18 cellular contexts compared by ENCODE assay signal in genomic region chr7:137696376-137696775, GRCh38.
"Had no signal": no experiment of that assay in that cellular context is flagged by ENCODE, and none has a peak within 500 bp of the region (broad histone marks: within the 10 kb centered on the region; RNA-seq: fewer than 3 reads in every experiment).

No MANE protein-coding gene starts in this region.

- H3K4me1 ChIP-seq: esophagus muscularis mucosa, transverse colon, uterus had no signal

- H3K27ac Mint-ChIP-seq: activated B cell treated with CpG ODN at 0.5 μM for 24 hours; activated CD8-positive, alpha-beta T cell treated with anti-CD3 and anti-CD28 coated beads for 36 hours; activated naive CD4-positive, alpha-beta T cell treated with anti-CD3 and anti-CD28 coated beads for 36 hours; activated T-cell treated with anti-CD3 and anti-CD28 coated beads, Interleukin-2, amount 50 U/mL, for 24 hours; activated T-helper 2 cell treated with anti-CD3 and anti-CD28 coated beads, Interferon-gamma antibody, Interleukin-2, Interleukin-4, amounts not matched to agents 10 μg/mL and 5 μg/mL and 100 μg/mL, durations not matched to agents 14 hours and 24 hours and 36 hours; nephron had no signal

- H3K27me3 ChIP-seq: esophagus muscularis mucosa, foreskin keratinocyte, transverse colon, uterus had no signal

- H3K4me3 Mint-ChIP-seq: activated B cell treated with CpG ODN at 0.5 μM for 24 hours; activated CD8-positive, alpha-beta T cell treated with anti-CD3 and anti-CD28 coated beads for 36 hours; activated naive CD4-positive, alpha-beta T cell treated with anti-CD3 and anti-CD28 coated beads for 36 hours; activated T-cell treated with anti-CD3 and anti-CD28 coated beads, Interleukin-2, amount 50 U/mL, for 24 hours; nephron had no signal

- DNase-seq: activated B cell treated with CpG ODN at 0.5 μM for 24 hours; activated CD4-positive, alpha-beta T cell treated with anti-CD3 and anti-CD28 coated beads for 48 hours; activated CD8-positive, alpha-beta T cell treated with anti-CD3 and anti-CD28 coated beads for 36 hours; activated naive CD4-positive, alpha-beta T cell treated with anti-CD3 and anti-CD28 coated beads for 36 hours; activated T-cell treated with anti-CD3 and anti-CD28 coated beads, Interleukin-2, amount 50 U/mL, for 24 hours; cerebellar nuclear complex; effector CD4-positive, alpha-beta T cell; foreskin keratinocyte; hypothalamus; retina; stimulated activated naive CD8-positive, alpha-beta T cell treated with anti-CD3 and anti-CD28 coated beads, Interleukin-15, Interleukin-2, amounts not matched to agents 100 U/mL and 50 U/mL, for 24 hours; SW 1271; transverse colon; uterus had no signal

- H3K9me3 Mint-ChIP-seq: activated B cell treated with CpG ODN at 0.5 μM for 24 hours; activated CD8-positive, alpha-beta T cell treated with anti-CD3 and anti-CD28 coated beads for 36 hours; activated naive CD4-positive, alpha-beta T cell treated with anti-CD3 and anti-CD28 coated beads for 36 hours; activated T-cell treated with anti-CD3 and anti-CD28 coated beads, Interleukin-2, amount 50 U/mL, for 24 hours; activated T-helper 2 cell treated with anti-CD3 and anti-CD28 coated beads, Interferon-gamma antibody, Interleukin-2, Interleukin-4, amounts not matched to agents 10 μg/mL and 5 μg/mL and 100 μg/mL, durations not matched to agents 14 hours and 24 hours and 36 hours; nephron had no signal

- ATAC-seq: activated CD8-positive, alpha-beta T cell treated with anti-CD3 and anti-CD28 coated beads for 36 hours; foreskin keratinocyte; stimulated activated naive CD8-positive, alpha-beta T cell treated with anti-CD3 and anti-CD28 coated beads, Interleukin-15, Interleukin-2, amounts not matched to agents 100 U/mL and 50 U/mL, for 24 hours had no signal

- H3K27ac ChIP-seq: esophagus muscularis mucosa, foreskin keratinocyte, transverse colon, uterus had no signal

- H3K4me3 ChIP-seq: esophagus muscularis mucosa, lung, transverse colon, uterus had no signal

- H3K36me3 ChIP-seq: esophagus muscularis mucosa, transverse colon, uterus had no signal

- H3K9me3 ChIP-seq: esophagus muscularis mucosa, transverse colon, uterus had no signal

- H3K4me1 Mint-ChIP-seq: activated B cell treated with CpG ODN at 0.5 μM for 24 hours, nephron had no signal
